Comparison of ENCODE assay signal across 31 cellular contexts in genomic region chr2:43717323-43717722, GRCh38. TPM values are rescaled to one million over a fixed set of nuclear protein-coding genes. Genes with fewer than 3 reads are reported as not detected.
"Had no signal": no experiment of that assay in that cellular context is flagged by ENCODE, and none has a peak within 500 bp of the region (broad histone marks: within the 10 kb centered on the region; RNA-seq: fewer than 3 reads in every experiment).

No MANE protein-coding gene starts in this region.

- H3K4me1 Mint-ChIP-seq: activated naive CD4-positive, alpha-beta T cell treated with anti-CD3 and anti-CD28 coated beads, Interleukin-2, amount 10 ng/mL, durations not matched to agents 7 days and 5 days; natural killer cell had no signal

- H3K36me3 ChIP-seq: gastrocnemius medialis, left ventricle myocardium inferior, transverse colon had no signal

- H3K27me3 ChIP-seq: gastrocnemius medialis, transverse colon had no signal

- ATAC-seq: activated CD4-positive, CD25-positive, alpha-beta regulatory T cell treated with anti-CD3 and anti-CD28 coated beads, Interleukin-2, amount 50 U/mL, for 24 hours; effector memory CD8-positive, alpha-beta T cell; gastrocnemius medialis; natural killer cell; right cardiac atrium had no signal

- H3K36me3 Mint-ChIP-seq: activated naive CD4-positive, alpha-beta T cell treated with anti-CD3 and anti-CD28 coated beads, Interleukin-2, amount 10 ng/mL, durations not matched to agents 7 days and 5 days; natural killer cell had no signal

- DNase-seq: activated CD4-positive, alpha-beta T cell treated with anti-CD3 and anti-CD28 coated beads for 48 hours; activated CD4-positive, alpha-beta T cell treated with anti-CD3 and anti-CD28 coated beads, Interleukin-2, amount 50 U/mL, for 48 hours; activated CD8-positive, alpha-beta memory T cell treated with anti-CD3 and anti-CD28 coated beads, Interleukin-2, amount 50 U/mL, for 4 hours; activated effector memory CD4-positive, alpha-beta T cell treated with anti-CD3 and anti-CD28 coated beads, Interleukin-2, amount 50 U/mL, for 16 hours; activated naive CD4-positive, alpha-beta T cell treated with anti-CD3 and anti-CD28 coated beads, Interleukin-2, amount 10 ng/mL, durations not matched to agents 7 days and 5 days; activated T-cell treated with anti-CD3 and anti-CD28 coated beads, Interleukin-2, amount 50 U/mL, for 1 hour; amniotic stem cell; caudate nucleus; cortex of kidney; effector memory CD8-positive, alpha-beta T cell; erythroblast; gastrocnemius medialis; glutamatergic neuron; islet precursor cell; left ventricle myocardium inferior; mesendoderm; natural killer cell; right cardiac atrium; stimulated activated CD4-positive, alpha-beta T cell treated with anti-CD3 and anti-CD28 coated beads, Interleukin-15, amount 100 ng/mL, for 24 hours; stimulated activated CD4-positive, alpha-beta T cell treated with anti-CD3 and anti-CD28 coated beads, Interleukin-2, amount 100 ng/mL, for 24 hours; stimulated activated naive CD4-positive, alpha-beta T cell treated with Interleukin-2 at 50 U/mL for 16 hours; transverse colon had no signal

- H3K4me3 Mint-ChIP-seq: activated naive CD4-positive, alpha-beta T cell treated with anti-CD3 and anti-CD28 coated beads, Interleukin-2, amount 10 ng/mL, durations not matched to agents 7 days and 5 days; activated T-helper 1 cell treated with anti-CD3 and anti-CD28 coated beads, Interleukin-12 subunit alpha, Interleukin-12 subunit beta, Interleukin-2, Interleukin-4 antibody, amounts not matched to agents 30 ng/mL and 10 ng/mL and 1 ng/mL, durations not matched to agents 14 hours and 24 hours and 36 hours; effector memory CD8-positive, alpha-beta T cell; natural killer cell had no signal

- H3K27ac ChIP-seq: gastrocnemius medialis, left ventricle myocardium inferior, transverse colon, VCaP had no signal

- H3K4me1 ChIP-seq: gastrocnemius medialis, left ventricle myocardium inferior, transverse colon had no signal

- H3K9me3 ChIP-seq: gastrocnemius medialis, left ventricle myocardium inferior, transverse colon had no signal

- H3K27ac Mint-ChIP-seq: activated naive CD4-positive, alpha-beta T cell treated with anti-CD3 and anti-CD28 coated beads, Interleukin-2, amount 10 ng/mL, durations not matched to agents 7 days and 5 days; activated T-helper 1 cell treated with anti-CD3 and anti-CD28 coated beads, Interleukin-12 subunit alpha, Interleukin-12 subunit beta, Interleukin-2, Interleukin-4 antibody, amounts not matched to agents 30 ng/mL and 10 ng/mL and 1 ng/mL, durations not matched to agents 14 hours and 24 hours and 36 hours; effector memory CD8-positive, alpha-beta T cell; natural killer cell had no signal

- H3K9me3 Mint-ChIP-seq: activated naive CD4-positive, alpha-beta T cell treated with anti-CD3 and anti-CD28 coated beads, Interleukin-2, amount 10 ng/mL, durations not matched to agents 7 days and 5 days; activated T-helper 1 cell treated with anti-CD3 and anti-CD28 coated beads, Interleukin-12 subunit alpha, Interleukin-12 subunit beta, Interleukin-2, Interleukin-4 antibody, amounts not matched to agents 30 ng/mL and 10 ng/mL and 1 ng/mL, durations not matched to agents 14 hours and 24 hours and 36 hours; effector memory CD8-positive, alpha-beta T cell; natural killer cell had no signal

- H3K4me3 ChIP-seq: gastrocnemius medialis, left ventricle myocardium inferior, lung, transverse colon had no signal

- FAIRE-seq: TTC549, urothelium cell line had no signal

RNA-seq across cellular contexts. Expression of gene C1GALT1C1L, which starts 41.1 kb away (rescaled TPM):
- total RNA-seq: activated T-helper 1 cell treated with anti-CD3 and anti-CD28 coated beads, Interleukin-12 subunit alpha, Interleukin-12 subunit beta, Interleukin-2, Interleukin-4 antibody, amounts not matched to agents 30 ng/mL and 10 ng/mL and 1 ng/mL, durations not matched to agents 14 hours and 24 hours and 36 hours; chondrocyte; mononuclear cell; natural killer cell; temporal lobe had no signal
